19 cellular contexts compared by ENCODE assay signal in genomic region chr4:26267087-26267486, GRCh38. TPM values are rescaled to one million over a fixed set of nuclear protein-coding genes. Genes with fewer than 3 reads are reported as not detected.
A peak's percentile ranks its signal among the peaks of the same experiment; 100 is the strongest.
DNase-seq lines count a peak whose midpoint lies in the region; TF ChIP-seq lines count a peak whose summit lies in the region.
"Had no signal": no experiment of that assay in that cellular context is flagged by ENCODE, and none has a peak within 500 bp of the region (broad histone marks: within the 10 kb centered on the region; RNA-seq: fewer than 3 reads in every experiment).

No MANE protein-coding gene starts in this region.

- no peak overlapping the region for H2AFZ ChIP-seq in GM23248

- H4K20me1 ChIP-seq in GM23248 (ENCODE audit: insufficient read depth): no peaks in the 10 kb centered on the region

- H3K4me2 ChIP-seq in GM23248 (ENCODE audit: unreplicated experiment): no peak overlapping the region

- H3K27me3 ChIP-seq in GM23248 (replicated peaks; ENCODE audit: insufficient read depth) (no peaks in the 10 kb centered on the region; the same call in none of the 2 replicates), tibial artery (no peaks in the 10 kb centered on the region)
- H3K27me3 ChIP-seq: brain microvascular endothelial cell, Peyer's patch had no signal

- H3K27ac ChIP-seq in GM23248 (no peak overlapping the region), tibial artery (peak overlapping the region in 1 of 2 donors; percentile 21)
- H3K27ac ChIP-seq: brain microvascular endothelial cell, Peyer's patch had no signal

- no peaks in the 10 kb centered on the region for H3K79me2 ChIP-seq in GM23248 (ENCODE audit: insufficient read depth)

- in situ Hi-C loops in GM23248 (cut with MboI): no loop called here
- in situ Hi-C loops in GM13976 (cut with MboI; ENCODE audit: low sequenced_read_pairs, unreplicated experiment): no loop called here

- WGBS in GM23248 (ENCODE audit: low coverage in 1 of 2, low lambda C conversion rate in 2 of 2, missing lambda C conversion rate in 2 of 2), 2 experiments: 53 to 56% methylated on average over 1 of the region's 1 CpG

- H3K9me2 ChIP-seq in GM23248 (ENCODE audit: insufficient read depth): no peaks in the 10 kb centered on the region

- H3K9me3 ChIP-seq in GM23248 (ENCODE audit: low read depth) (no peaks in the 10 kb centered on the region), tibial artery (no peaks in the 10 kb centered on the region)
- H3K9me3 ChIP-seq: Peyer's patch had no signal

- H3K4me3 ChIP-seq in GM23248 (no peak overlapping the region), fibroblast of the aortic adventitia (ENCODE audit: low read depth, low read length) (no peak overlapping the region), tibial artery (no peak overlapping the region)
- H3K4me3 ChIP-seq: Peyer's patch had no signal

- no peak overlapping the region for H3K9ac ChIP-seq in GM23248

- intact Hi-C loops in tibial artery (cut with DNase I; ENCODE audit: low total_unique reads) (no loop called here), posterior cingulate gyrus (cut with DNase I) (no loop called here)

- H3F3A ChIP-seq in GM23248 (ENCODE audit: insufficient read depth): no peaks in the 10 kb centered on the region

- DNase-seq in GM23248: peak; percentile 70
- DNase-seq in fibroblast of the aortic adventitia (ENCODE audit: low read depth): peak; percentile 92
- DNase-seq in midbrain (lab: John Stamatoyannopoulos, UW): peak; percentile 7
- DNase-seq in tibial artery: peak; percentile 90
- DNase-seq in AML-193 (lab: John Stamatoyannopoulos, UW): no peak
- no peak for DNase-seq in posterior cingulate gyrus
- no peak for DNase-seq in GM13976 (ENCODE audit: low spot score)
- no peak for DNase-seq in occipital lobe (lab: John Stamatoyannopoulos, UW)
- DNase-seq: activated CD4-positive, CD25-positive, alpha-beta regulatory T cell; activated CD8-positive, alpha-beta memory T cell treated with anti-CD3 and anti-CD28 coated beads, Interleukin-2, amount 10 ng/mL, durations not matched to agents 7 days and 5 days; activated gamma-delta T cell; brain microvascular endothelial cell; DND-41; naive thymus-derived CD8-positive, alpha-beta T cell; NCI-H2081 treated with DMSO at 0.1 percent for 48 hours; NCI-H748 treated with DMSO at 0.1 percent for 48 hours; small intestine; stimulated activated naive CD8-positive, alpha-beta T cell treated with anti-CD3 and anti-CD28 coated beads, Interleukin-15, Interleukin-2, amounts not matched to agents 100 U/mL and 50 U/mL, for 24 hours had no signal

- H3K36me3 ChIP-seq in GM23248 (ENCODE audit: low read depth) (no peaks in the 10 kb centered on the region), tibial artery (no peaks in the 10 kb centered on the region)
- H3K36me3 ChIP-seq: brain microvascular endothelial cell, Peyer's patch had no signal

- H3K4me1 ChIP-seq in GM23248 (ENCODE audit: insufficient read depth) (peaks cover 6% of the 10 kb centered on the region), tibial artery (peaks cover 0 to 16% (median 5%) of the 10 kb centered on the region in 4 donors)
- H3K4me1 ChIP-seq: Peyer's patch had no signal

- no peak for TF ChIP-seq CTCF in fibroblast of the aortic adventitia (IDR thresholded peaks at IDR 0.05; ENCODE audit: insufficient read depth, low read length)
- no peak for TF ChIP-seq CTCF in tibial artery (IDR thresholded peaks at IDR 0.05)
- no peak for TF ChIP-seq CTCF in GM13976 (IDR thresholded peaks at IDR 0.05; ENCODE audit: borderline replicate concordance, control extremely low read depth, extremely low read depth, insufficient read depth, missing control alignments)

RNA-seq across cellular contexts. Expression of gene RBPJ, which starts 53.7 kb away (rescaled TPM):
- 70.7 and 75.8 TPM in 2 replicates for total RNA-seq in GM23248 (2014; rRNA removed; shearing (Covaris generic))
- polyA plus RNA-seq in GM23248 (2016; fragmentation: Nextera tagmentation; extraction: Ambion mirVana): 85.1 and 85.4 TPM in 2 replicates
- 86.1 and 264 TPM in 2 replicates for total RNA-seq in fibroblast of the aortic adventitia (ENCODE audit: low replicate concordance)
- 97.3 TPM for total RNA-seq in occipital lobe

Comparison
In these comparisons a context has a peak if more than half of its experiments do, and no peak if none do; other contexts are left out.
1. DNase-seq: peak in GM23248 (single experiment), fibroblast of the aortic adventitia (single experiment), midbrain (single experiment) and tibial artery (2 of 2); none in AML-193 (0 of 2), posterior cingulate gyrus (0 of 10), GM13976 (single experiment) and occipital lobe (single experiment).